In the genomic region with DNA sequence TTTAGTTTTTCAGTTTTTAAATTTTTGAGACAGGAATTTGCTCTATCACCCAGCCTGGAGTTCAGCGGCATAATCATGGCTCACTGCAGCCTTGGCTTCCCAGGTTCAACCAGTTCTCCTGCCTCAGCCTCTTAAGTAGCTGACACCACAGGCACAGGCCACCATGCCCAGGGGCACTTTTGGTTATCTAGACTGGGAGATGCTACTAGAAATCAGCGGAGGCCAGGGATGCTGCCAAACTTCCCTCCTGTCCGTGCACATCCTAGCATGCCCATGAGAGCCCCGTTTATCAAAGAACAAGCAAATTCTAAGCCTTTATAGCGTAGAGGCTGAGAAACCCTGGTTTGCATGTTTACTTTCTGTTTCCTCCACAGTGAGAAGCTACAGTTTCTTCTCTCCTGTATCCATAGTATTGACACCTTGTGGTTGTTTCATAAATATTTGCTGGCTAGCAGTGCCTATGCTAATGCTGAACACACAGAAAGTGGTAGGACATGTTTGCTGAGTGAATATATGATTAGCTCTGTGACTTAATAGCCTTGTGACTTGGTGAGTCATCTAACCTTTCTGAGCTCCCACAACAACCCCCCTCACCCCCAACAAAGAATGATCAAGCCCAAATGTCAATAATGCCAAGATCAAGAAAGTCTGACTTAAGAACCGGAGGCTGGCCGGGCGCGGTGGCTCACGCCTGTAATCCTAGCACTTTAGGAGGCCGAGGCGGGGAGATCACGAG, we compare ENCODE assay signal across 11 cellular contexts. TPM values are rescaled to one million over a fixed set of nuclear protein-coding genes. Genes with fewer than 3 reads are reported as not detected.
A peak's percentile ranks its signal among the peaks of the same experiment; 100 is the strongest.
DNase-seq lines count a peak whose midpoint lies in the region; ATAC-seq and TF ChIP-seq lines count a peak whose summit lies in the region.
"Had no signal": no experiment of that assay in that cellular context is flagged by ENCODE, and none has a peak within 500 bp of the region (broad histone marks: within the 10 kb centered on the region; RNA-seq: fewer than 3 reads in every experiment).

No MANE protein-coding gene starts in this region.

- H3K36me3 Mint-ChIP-seq in activated naive CD8-positive, alpha-beta T cell treated with anti-CD3 and anti-CD28 coated beads, Interleukin-2, amount 50 U/mL, for 24 hours (ENCODE audit: low read depth): no peaks in the 10 kb centered on the region
- H3K36me3 Mint-ChIP-seq in natural killer cell treated with Interleukin-12 subunit alpha and Interleukin-12 subunit beta and Interleukin-15 and Interleukin-18, amount 100 ng/mL, for 72 hours: no peaks in the 10 kb centered on the region

- H3K27ac Mint-ChIP-seq in activated naive CD8-positive, alpha-beta T cell treated with anti-CD3 and anti-CD28 coated beads, Interleukin-2, amount 50 U/mL, for 24 hours: no peak overlapping the region
- no peak overlapping the region for H3K27ac Mint-ChIP-seq in natural killer cell treated with Interleukin-12 subunit alpha and Interleukin-12 subunit beta and Interleukin-15 and Interleukin-18, amount 100 ng/mL, for 72 hours

- H3K36me3 ChIP-seq in KMS-11 (ENCODE audit: insufficient read depth): no peaks in the 10 kb centered on the region
- H3K36me3 ChIP-seq in thyroid gland: no peaks in the 10 kb centered on the region
- H3K36me3 ChIP-seq: transverse colon had no signal

- peak; percentile 33 for ATAC-seq in activated naive CD8-positive, alpha-beta T cell treated with anti-CD3 and anti-CD28 coated beads, Interleukin-2, amount 50 U/mL, for 24 hours
- peak; percentile 73 to 78 for ATAC-seq in natural killer cell treated with Interleukin-12 subunit alpha and Interleukin-12 subunit beta and Interleukin-15 and Interleukin-18, amount 100 ng/mL, for 72 hours
- ATAC-seq in left ventricle myocardium superior: no peak

- WGBS in thyroid gland, 2 donors: 93 to 95% methylated on average over 13 of the region's 13 CpGs

- H2AFZ ChIP-seq in KMS-11 (ENCODE audit: low read depth): no peak overlapping the region

- no peak overlapping the region for H3K4me3 Mint-ChIP-seq in activated naive CD8-positive, alpha-beta T cell treated with anti-CD3 and anti-CD28 coated beads, Interleukin-2, amount 50 U/mL, for 24 hours
- H3K4me3 Mint-ChIP-seq in natural killer cell treated with Interleukin-12 subunit alpha and Interleukin-12 subunit beta and Interleukin-15 and Interleukin-18, amount 100 ng/mL, for 72 hours: peak overlapping the region; percentile 66

- peak; percentile 38 for DNase-seq in SIG-M5 treated with dmso at 0.1 percent for 504 hours (lab: John Stamatoyannopoulos, UW; ENCODE audit: unreplicated experiment)
- no peak for DNase-seq in SIG-M5 (lab: John Stamatoyannopoulos, UW)
- no peak for DNase-seq in activated naive CD8-positive, alpha-beta T cell treated with anti-CD3 and anti-CD28 coated beads, Interleukin-2, amount 50 U/mL, for 24 hours
- no peak for DNase-seq in natural killer cell treated with Interleukin-12 subunit alpha and Interleukin-12 subunit beta and Interleukin-15 and Interleukin-18, amount 100 ng/mL, for 72 hours (ENCODE audit: low spot score)
- DNase-seq in hippocampal formation (lab: John Stamatoyannopoulos, UW): no peak
- DNase-seq in thyroid gland: no peak
- DNase-seq in left ventricle myocardium superior: no peak
- DNase-seq: ACHN, DND-41, transverse colon had no signal

- H3K27me3 ChIP-seq in KMS-11 (ENCODE audit: insufficient read depth, low read depth): no peaks in the 10 kb centered on the region
- no peaks in the 10 kb centered on the region for H3K27me3 ChIP-seq in thyroid gland
- H3K27me3 ChIP-seq: transverse colon had no signal

- H3K4me1 Mint-ChIP-seq in activated naive CD8-positive, alpha-beta T cell treated with anti-CD3 and anti-CD28 coated beads, Interleukin-2, amount 50 U/mL, for 24 hours: peaks cover 9% of the 10 kb centered on the region
- H3K4me1 Mint-ChIP-seq in natural killer cell treated with Interleukin-12 subunit alpha and Interleukin-12 subunit beta and Interleukin-15 and Interleukin-18, amount 100 ng/mL, for 72 hours (ENCODE audit: low read depth in 2 of 2): peaks cover 22 to 41% of the 10 kb centered on the region in 2 donors

- no peaks in the 10 kb centered on the region for H3K9me3 ChIP-seq in thyroid gland
- H3K9me3 ChIP-seq: transverse colon had no signal

- H3K27ac ChIP-seq in KMS-11 (no peak overlapping the region), thyroid gland (no peak overlapping the region)
- H3K27ac ChIP-seq: transverse colon had no signal

- peaks cover 7% of the 10 kb centered on the region for H3K4me1 ChIP-seq in KMS-11 (ENCODE audit: low read depth, poor library complexity, severe bottlenecking)
- H3K4me1 ChIP-seq in thyroid gland: peaks cover 6 to 20% of the 10 kb centered on the region in 2 donors

- H3K9ac ChIP-seq in KMS-11: no peak overlapping the region

- no peaks in the 10 kb centered on the region for H4K20me1 ChIP-seq in KMS-11 (ENCODE audit: insufficient read depth)

- no peaks in the 10 kb centered on the region for H3K79me2 ChIP-seq in KMS-11 (ENCODE audit: insufficient read depth, low read depth)

- TF ChIP-seq POLR2A in thyroid gland (IDR thresholded peaks at IDR 0.05): no peak

- no peak for TF ChIP-seq CTCF in KMS-11 (conservative IDR thresholded peaks at IDR 0.05; ENCODE audit: low read depth, low read length)
- TF ChIP-seq CTCF in thyroid gland (IDR thresholded peaks at IDR 0.05): no peak

- H3K4me3 ChIP-seq in KMS-11 (IDR thresholded peaks at IDR 0.05; ENCODE audit: insufficient read depth, low read depth, low read length): no peak overlapping the region
- no peak overlapping the region for H3K4me3 ChIP-seq in thyroid gland (replicated peaks in 1 of 3)
- H3K4me3 ChIP-seq: transverse colon had no signal

- intact Hi-C loops in thyroid gland (cut with DNase I) (no loop called here), left ventricle myocardium superior (cut with micrococcal nuclease) (no loop called here)

- H3K27me3 Mint-ChIP-seq in activated naive CD8-positive, alpha-beta T cell treated with anti-CD3 and anti-CD28 coated beads, Interleukin-2, amount 50 U/mL, for 24 hours: peaks cover 30% of the 10 kb centered on the region
- peaks cover 7 to 12% of the 10 kb centered on the region in 2 donors for H3K27me3 Mint-ChIP-seq in natural killer cell treated with Interleukin-12 subunit alpha and Interleukin-12 subunit beta and Interleukin-15 and Interleukin-18, amount 100 ng/mL, for 72 hours

- peak overlapping the region; percentile 16; the same call in 1 of the 2 replicates for H3K4me2 ChIP-seq in KMS-11

- no peaks in the 10 kb centered on the region for H3K9me3 Mint-ChIP-seq in activated naive CD8-positive, alpha-beta T cell treated with anti-CD3 and anti-CD28 coated beads, Interleukin-2, amount 50 U/mL, for 24 hours
- peaks cover 2% of the 10 kb centered on the region for H3K9me3 Mint-ChIP-seq in natural killer cell treated with Interleukin-12 subunit alpha and Interleukin-12 subunit beta and Interleukin-15 and Interleukin-18, amount 100 ng/mL, for 72 hours

RNA-seq across cellular contexts. Expression of a gene that starts 39.2 kb away (rescaled TPM):
- 10 to 100 TPM in 1 of 2 donors, 1 to 10 TPM in 1; 5.6 to 41.9 TPM for total RNA-seq in natural killer cell treated with Interleukin-12 subunit alpha and Interleukin-12 subunit beta and Interleukin-15 and Interleukin-18, amount 100 ng/mL, for 72 hours
- total RNA-seq in thyroid gland (100 to 1,000 TPM in 1 of 4 donors, 10 to 100 TPM in 3; 59.7 to 158 (median 67.1) TPM), left ventricle myocardium superior (18.8 TPM)
